ENCODE assay signal across 8 cellular contexts in genomic region chr9:2655411-2655901, GRCh38. TPM values are rescaled to one million over a fixed set of nuclear protein-coding genes. Genes with fewer than 3 reads are reported as not detected.
DNase-seq lines count a peak whose midpoint lies in the region; ATAC-seq and TF ChIP-seq lines count a peak whose summit lies in the region.

No MANE protein-coding gene starts in this region.

- intact Hi-C loops in CD14-positive monocyte (cut with micrococcal nuclease): no loop called here

- H3K36me3 Mint-ChIP-seq in T-helper 17 cell (ENCODE audit: low read depth): peaks cover 5% of the 10 kb centered on the region
- no peaks in the 10 kb centered on the region for H3K36me3 Mint-ChIP-seq in CD14-positive monocyte

- ATAC-seq in HG02938 (IDR thresholded peaks at IDR 0.05; ENCODE audit: unreplicated experiment) (peak; percentile 69), T-helper 17 cell (peak; percentile 92)

- H3K4me3 ChIP-seq in fibroblast of the aortic adventitia (ENCODE audit: low read depth, low read length): no peak overlapping the region

- H3K27ac Mint-ChIP-seq in T-helper 17 cell (peak overlapping the region; percentile 92), CD14-positive monocyte (peak overlapping the region in 2 of 7 donors; percentile 38 to 39)

- H3K9me3 Mint-ChIP-seq in CD14-positive monocyte: peaks cover 0 to 3% (median 0%) of the 10 kb centered on the region in 7 donors

- DNase-seq in EL (peak; percentile 89), T-helper 17 cell (no peak), fibroblast of the aortic adventitia (ENCODE audit: low read depth) (peak; percentile 88), CD14-positive monocyte (ENCODE audit: low spot score) (no peak), NCI-H1694 treated with DMSO at 0.1 percent for 48 hours (lab: John Stamatoyannopoulos, UW) (no peak), globus pallidus (ENCODE audit: low spot score) (no peak)
- DNase-seq in stimulated activated CD8-positive, alpha-beta memory T cell treated with anti-CD3 and anti-CD28 coated beads, Interleukin-7, amount 100 ng/mL, for 1 hour (ENCODE audit: low read depth in 2 of 2): peak; percentile 3 to 5

- H3K4me1 Mint-ChIP-seq in T-helper 17 cell: peaks cover 25% of the 10 kb centered on the region
- peaks cover 25% of the 10 kb centered on the region for H3K4me1 Mint-ChIP-seq in CD14-positive monocyte

- no peaks in the 10 kb centered on the region for H3K9me3 ChIP-seq in T-helper 17 cell (ENCODE audit: control insufficient read depth, low read length, poor library complexity, severe bottlenecking)

- H3K27me3 Mint-ChIP-seq in T-helper 17 cell (no peaks in the 10 kb centered on the region), CD14-positive monocyte (ENCODE audit: low read depth in 3 of 3) (peaks cover 0 to 3% (median 0%) of the 10 kb centered on the region in 3 donors)

- H3K4me3 Mint-ChIP-seq in T-helper 17 cell (peak overlapping the region; percentile 65), CD14-positive monocyte (no peak overlapping the region)

- TF ChIP-seq CTCF in fibroblast of the aortic adventitia (IDR thresholded peaks at IDR 0.05; ENCODE audit: insufficient read depth, low read length) (no peak), CD14-positive monocyte (IDR thresholded peaks at IDR 0.05) (no peak)

RNA-seq across cellular contexts. Expression of gene VLDLR, which starts 33.9 kb away (rescaled TPM):
- total RNA-seq in T-helper 17 cell (under 1 TPM; 0.15 to 0.57 TPM), fibroblast of the aortic adventitia (ENCODE audit: low replicate concordance) (12.7 and 41.3 TPM in 2 replicates)
- under 1 TPM in 1 of 2 donors, not detected in 1; 0.07 TPM for polyA plus RNA-seq in CD14-positive monocyte

Comparison
In these comparisons a context has a peak if more than half of its experiments do, and no peak if none do; other contexts are left out.
1. DNase-seq: peak in EL (single experiment), fibroblast of the aortic adventitia (single experiment) and stimulated activated CD8-positive, alpha-beta memory T cell treated with anti-CD3 and anti-CD28 coated beads, Interleukin-7, amount 100 ng/mL, for 1 hour (2 of 2); none in T-helper 17 cell (0 of 3), CD14-positive monocyte (single experiment), NCI-H1694 treated with DMSO at 0.1 percent for 48 hours (single experiment) and globus pallidus (single experiment).